8 cellular contexts compared by ENCODE assay signal in the genomic region with DNA sequence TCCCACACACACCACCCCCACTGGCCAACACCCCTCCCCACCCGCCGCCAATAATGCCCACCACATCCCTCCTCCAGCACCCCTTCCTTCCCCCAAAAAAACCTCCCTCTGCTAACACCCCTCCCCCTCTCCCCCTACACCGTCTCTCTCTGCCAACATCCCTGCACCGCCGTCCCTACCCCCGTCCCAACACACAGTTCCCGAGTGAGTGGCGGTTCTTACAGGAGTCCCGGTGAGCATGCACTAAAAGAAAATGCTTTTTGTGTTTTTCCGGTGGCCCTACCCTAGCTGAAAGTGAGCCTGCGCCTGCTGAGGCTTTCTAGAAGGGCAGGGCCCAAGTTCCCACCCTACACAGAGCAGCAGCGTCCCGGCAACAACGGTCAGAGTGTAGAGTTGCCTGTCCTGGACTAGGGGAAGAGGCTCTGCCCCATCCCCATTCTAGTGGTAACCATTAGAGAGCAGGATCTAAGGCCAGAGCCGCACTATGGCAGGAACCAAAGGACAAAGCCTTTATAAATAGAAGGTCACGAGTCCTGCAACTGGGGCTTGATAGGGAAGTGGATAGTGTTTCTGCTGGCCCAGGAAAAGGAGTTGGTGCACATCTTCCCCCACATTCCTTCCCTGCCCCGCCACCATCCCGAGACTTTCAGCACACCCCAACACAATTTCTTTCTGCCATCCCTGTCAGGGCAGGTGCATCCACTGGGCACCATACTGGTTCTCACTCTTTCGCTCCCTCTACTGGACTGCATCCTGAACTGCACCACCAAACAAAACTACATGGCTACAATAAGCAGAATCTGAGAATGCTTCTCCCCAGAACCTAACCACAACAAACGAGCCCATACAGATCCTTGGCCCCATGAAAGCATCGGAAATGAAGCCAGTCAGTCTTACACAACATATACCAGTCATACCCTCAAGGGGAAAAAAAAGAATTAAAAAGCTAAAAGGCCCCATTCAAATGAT.
DNase-seq lines count a peak whose midpoint lies in the region; ATAC-seq and TF ChIP-seq lines count a peak whose summit lies in the region.

No MANE protein-coding gene starts in this region.

- DNase-seq in AG09319 (ENCODE audit: extremely low read depth, low read depth) (no peak), GM10266 (ENCODE audit: extremely low spot score) (peak; percentile 37), NCI-H526 (lab: John Stamatoyannopoulos, UW) (peak; percentile 2 to 32), head of caudate nucleus (peak in 28 of 42 donors; percentile 1 to 66 (median 22)), hepatocyte (ENCODE audit: low spot score) (no peak)
- peak; percentile 58 to 63 for DNase-seq in activated T-cell treated with anti-CD3 and anti-CD28 coated beads, Interleukin-2, amount 50 U/mL, for 48 hours
- DNase-seq in stimulated activated effector memory CD8-positive, alpha-beta T cell treated with anti-CD3 and anti-CD28 coated beads, Interleukin-12 subunit alpha, Interleukin-12 subunit beta, amount 100 ng/mL, for 72 hours (ENCODE audit: low spot score in 2 of 2) = peak; percentile 4 to 50

- H3K27ac ChIP-seq in hepatocyte = no peak overlapping the region

- H3K4me1 ChIP-seq in hepatocyte (ENCODE audit: insufficient read depth) = no peaks in the 10 kb centered on the region

- no peaks in the 10 kb centered on the region for H3K36me3 ChIP-seq in hepatocyte (replicated peaks; ENCODE audit: insufficient read depth, low read depth)

- no peak overlapping the region for H3K4me2 ChIP-seq in hepatocyte

- H3K4me3 Mint-ChIP-seq in stimulated activated effector memory CD8-positive, alpha-beta T cell treated with anti-CD3 and anti-CD28 coated beads, Interleukin-12 subunit alpha, Interleukin-12 subunit beta, amount 100 ng/mL, for 72 hours = no peak overlapping the region

- intact Hi-C loops in head of caudate nucleus (cut with DNase I) = no loop called here

- TF ChIP-seq CTCF in AG09319 (IDR thresholded peaks at IDR 0.05; ENCODE audit: low read depth, low read length) = peak; percentile 37
- TF ChIP-seq CTCF in GM10266 (IDR thresholded peaks at IDR 0.05; ENCODE audit: control insufficient read depth, insufficient read depth, low read depth, missing control alignments) = peak; percentile 64
- no peak for TF ChIP-seq CTCF in hepatocyte (IDR thresholded peaks at IDR 0.05; ENCODE audit: poor library complexity)

- H3K9me2 ChIP-seq in hepatocyte (replicated peaks; ENCODE audit: insufficient read depth) = no peaks in the 10 kb centered on the region

- peak; percentile 52 for ATAC-seq in HG02623 (IDR thresholded peaks at IDR 0.05; ENCODE audit: unreplicated experiment)
- ATAC-seq in stimulated activated effector memory CD8-positive, alpha-beta T cell treated with anti-CD3 and anti-CD28 coated beads, Interleukin-12 subunit alpha, Interleukin-12 subunit beta, amount 100 ng/mL, for 72 hours = peak; percentile 55

- peaks cover 3% of the 10 kb centered on the region for H3K9me3 ChIP-seq in hepatocyte (ENCODE audit: low read depth)

- no peaks in the 10 kb centered on the region for H4K20me1 ChIP-seq in hepatocyte (ENCODE audit: insufficient read depth, poor library complexity, severe bottlenecking)

- H3K27ac Mint-ChIP-seq in stimulated activated effector memory CD8-positive, alpha-beta T cell treated with anti-CD3 and anti-CD28 coated beads, Interleukin-12 subunit alpha, Interleukin-12 subunit beta, amount 100 ng/mL, for 72 hours = no peak overlapping the region

- no peaks in the 10 kb centered on the region for H3K36me3 Mint-ChIP-seq in stimulated activated effector memory CD8-positive, alpha-beta T cell treated with anti-CD3 and anti-CD28 coated beads, Interleukin-12 subunit alpha, Interleukin-12 subunit beta, amount 100 ng/mL, for 72 hours

- H2AFZ ChIP-seq in hepatocyte = no peak overlapping the region

- H3K9me3 Mint-ChIP-seq in stimulated activated effector memory CD8-positive, alpha-beta T cell treated with anti-CD3 and anti-CD28 coated beads, Interleukin-12 subunit alpha, Interleukin-12 subunit beta, amount 100 ng/mL, for 72 hours = no peaks in the 10 kb centered on the region

- H3K27me3 ChIP-seq in hepatocyte = no peaks in the 10 kb centered on the region

- 78% methylated on average over 19 of the region's 21 CpGs for WGBS in hepatocyte (ENCODE audit: low lambda C conversion rate, missing lambda C conversion rate)

- H3K79me2 ChIP-seq in hepatocyte = no peaks in the 10 kb centered on the region

- no peak overlapping the region for H3K4me3 ChIP-seq in hepatocyte

- peaks cover 7% of the 10 kb centered on the region for H3K4me1 Mint-ChIP-seq in stimulated activated effector memory CD8-positive, alpha-beta T cell treated with anti-CD3 and anti-CD28 coated beads, Interleukin-12 subunit alpha, Interleukin-12 subunit beta, amount 100 ng/mL, for 72 hours

Comparison
In these comparisons a context has a peak if more than half of its experiments do, and no peak if none do; other contexts are left out.
1. DNase-seq: peak in GM10266 (single experiment), NCI-H526 (2 of 2), activated T-cell treated with anti-CD3 and anti-CD28 coated beads, Interleukin-2, amount 50 U/mL, for 48 hours (2 of 2), head of caudate nucleus (28 of 42) and stimulated activated effector memory CD8-positive, alpha-beta T cell treated with anti-CD3 and anti-CD28 coated beads, Interleukin-12 subunit alpha, Interleukin-12 subunit beta, amount 100 ng/mL, for 72 hours (2 of 2); none in AG09319 (single experiment) and hepatocyte (single experiment).